Comparison of ENCODE assay signal across 22 cellular contexts in genomic region chr2:102635317-102635716, GRCh38. TPM values are rescaled to one million over a fixed set of nuclear protein-coding genes. Genes with fewer than 3 reads are reported as not detected.
"Had no signal": no experiment of that assay in that cellular context is flagged by ENCODE, and none has a peak within 500 bp of the region (broad histone marks: within the 10 kb centered on the region; RNA-seq: fewer than 3 reads in every experiment).

No MANE protein-coding gene starts in this region.

- H3K9ac ChIP-seq: KMS-11 had no signal

- DNase-seq: IMR-90, Kasumi-1, MM.1S, NCI-H1092 treated with DMSO at 0.1 percent for 48 hours, NCI-H1436, NCI-H187, NCI-H2029, NCI-H2081 treated with DMSO at 0.1 percent for 48 hours, NCI-H2171, NCI-H226, NCI-H446, NCI-H510A, NCI-H524 treated with DMSO at 0.1 percent for 48 hours, NCI-H69, NCI-H774, Right ventricle myocardium superior, RPMI8226, SIG-M5 had no signal

- H3K36me3 ChIP-seq: SJSA1 had no signal

- H3K4me3 ChIP-seq: SJSA1, SK-N-MC had no signal

- H3K27ac ChIP-seq: KMS-11, SJSA1, SK-N-MC had no signal

- ATAC-seq: HepG2 had no signal

- H3K9me3 ChIP-seq: SJSA1 had no signal

- H3K4me1 ChIP-seq: SJSA1 had no signal

- H3K4me2 ChIP-seq: KMS-11 had no signal

RNA-seq across cellular contexts. Expression of gene SLC9A2, which starts 16.0 kb away (rescaled TPM):
- total RNA-seq: IMR-90, Right ventricle myocardium superior had no signal
- polyA plus RNA-seq: HepG2, IMR-90 had no signal
